Comparison of ENCODE assay signal across 9 cellular contexts in genomic region chr10:70052462-70053211, GRCh38. TPM values are rescaled to one million over a fixed set of nuclear protein-coding genes. Genes with fewer than 3 reads are reported as not detected.
A peak's percentile ranks its signal among the peaks of the same experiment; 100 is the strongest.
DNase-seq lines count a peak whose midpoint lies in the region; ATAC-seq, FAIRE-seq and TF ChIP-seq lines count a peak whose summit lies in the region.
"Had no signal": no experiment of that assay in that cellular context is flagged by ENCODE, and none has a peak within 500 bp of the region (broad histone marks: within the 10 kb centered on the region; RNA-seq: fewer than 3 reads in every experiment).

TSS of gene MACROH2A2 (plus strand) at chr10:70052846. CDS start at chr10:70075659, 22,813 bp downstream.

- no peaks in the 10 kb centered on the region for H3K9me2 ChIP-seq in hepatocyte (replicated peaks; ENCODE audit: insufficient read depth)

- no peak for ATAC-seq in GM12878
- ATAC-seq in GM19324 (IDR thresholded peaks at IDR 0.05; ENCODE audit: low FRiP score, unreplicated experiment) = no peak
- no peak for ATAC-seq in HG02642 (IDR thresholded peaks at IDR 0.05; ENCODE audit: poor library complexity, unreplicated experiment)

- H3K27ac Mint-ChIP-seq in activated CD4-positive, alpha-beta T cell treated with anti-CD3 and anti-CD28 coated beads, Interleukin-2, amount 10 ng/mL, durations not matched to agents 24 days and 14 days = no peak within 1 kb of the TSS

- H3K4me1 ChIP-seq in GM12878 (ENCODE audit: control insufficient read depth, insufficient read depth, low read length) (no peaks in the 10 kb centered on the region), hepatocyte (ENCODE audit: insufficient read depth) (peaks cover 16% of the 10 kb centered on the region)

- no peak within 1 kb of the TSS for H2AFZ ChIP-seq in GM12878 (ENCODE audit: control insufficient read depth, low read depth, low read length)
- H2AFZ ChIP-seq in hepatocyte = peak within 1 kb of the TSS; percentile 89

- no peak for FAIRE-seq in GM12878 (lab: Jason Lieb, UNC)

- no peak for TF ChIP-seq POLR2A in GM12878 (IDR thresholded peaks at IDR 0.05; ENCODE audit: low read depth, low read length)

- in situ Hi-C loops in GM12878 (cut with MboI) = no loop called here

- H3K79me2 ChIP-seq in GM12878 (ENCODE audit: control insufficient read depth, insufficient read depth, low read length) (no peaks in the 10 kb centered on the region), hepatocyte (peaks cover 41% of the 10 kb centered on the region)

- H3K4me3 Mint-ChIP-seq in activated CD4-positive, alpha-beta T cell treated with anti-CD3 and anti-CD28 coated beads, Interleukin-2, amount 10 ng/mL, durations not matched to agents 24 days and 14 days = peak within 1 kb of the TSS; percentile 84

- RAD21 ChIA-PET in GM12878 (lab: Charles Lee; ENCODE audit: unreplicated experiment) = no interaction called here

- H3K27ac ChIP-seq in GM12878 (ENCODE audit: control insufficient read depth, insufficient read depth) (no peak within 1 kb of the TSS), hepatocyte (peak within 1 kb of the TSS; percentile 93)

- peaks cover 57% of the 10 kb centered on the region for H3K27me3 Mint-ChIP-seq in activated CD4-positive, alpha-beta T cell treated with anti-CD3 and anti-CD28 coated beads, Interleukin-2, amount 10 ng/mL, durations not matched to agents 24 days and 14 days

- H3K9me3 Mint-ChIP-seq in activated CD4-positive, alpha-beta T cell treated with anti-CD3 and anti-CD28 coated beads, Interleukin-2, amount 10 ng/mL, durations not matched to agents 24 days and 14 days = no peaks in the 10 kb centered on the region

- TF ChIP-seq RAD21 in GM12878 (IDR thresholded peaks at IDR 0.05; ENCODE audit: insufficient read depth, low read depth, low read length) = no peak

- H3K9me3 ChIP-seq in GM12878 (replicated peaks; ENCODE audit: control insufficient read depth, insufficient read depth, low read length) (no peaks in the 10 kb centered on the region), hepatocyte (ENCODE audit: low read depth) (no peaks in the 10 kb centered on the region)

- TF ChIP-seq EP300 in GM12878 (IDR thresholded peaks at IDR 0.05; ENCODE audit: borderline replicate concordance in 1 of 2, control insufficient read depth in 1 of 2, low read depth in 2 of 2, low read length in 2 of 2) = no peak

- H3K36me3 ChIP-seq in GM12878 (ENCODE audit: control insufficient read depth in 2 of 2, insufficient read depth in 2 of 2, low read length in 1 of 2) = no peaks in the 10 kb centered on the region
- no peaks in the 10 kb centered on the region for H3K36me3 ChIP-seq in hepatocyte (replicated peaks; ENCODE audit: insufficient read depth, low read depth)

- H3K27me3 ChIP-seq in GM12878 (replicated peaks in 1 of 2; ENCODE audit: control insufficient read depth in 2 of 2, insufficient read depth in 2 of 2, low read length in 1 of 2) (peaks cover 9% of the 10 kb centered on the region in 2 experiments), hepatocyte (no peaks in the 10 kb centered on the region)

- no peaks in the 10 kb centered on the region for H3K36me3 Mint-ChIP-seq in activated CD4-positive, alpha-beta T cell treated with anti-CD3 and anti-CD28 coated beads, Interleukin-2, amount 10 ng/mL, durations not matched to agents 24 days and 14 days (ENCODE audit: low read depth)

- H3K4me3 ChIP-seq in GM12878 (no peak within 1 kb of the TSS), hepatocyte (peak within 1 kb of the TSS; percentile 94)

- TF ChIP-seq CTCF in GM12878 (IDR thresholded peaks at IDR 0.05 in 2 of 3, conservative IDR thresholded peaks at IDR 0.05 in 1 of 3; ENCODE audit: control insufficient read depth in 2 of 3, extremely low read depth in 1 of 3, insufficient read depth in 1 of 3, low read depth in 3 of 3, low read length in 3 of 3) (no peak), hepatocyte (IDR thresholded peaks at IDR 0.05; ENCODE audit: poor library complexity) (peak; percentile 39)

- POLR2A ChIA-PET in GM12878 (lab: Charles Lee) = no interaction called here

- H3K4me2 ChIP-seq in GM12878 (ENCODE audit: control insufficient read depth, insufficient read depth) (no peak within 1 kb of the TSS), hepatocyte (peak within 1 kb of the TSS; percentile 85)

- CTCF ChIA-PET in GM12878 (lab: Yijun Ruan, JAX) = no interaction called here

- SMC1A ChIA-PET in GM12878 (lab: Charles Lee; ENCODE audit: uncharacterized antibody, unreplicated experiment) = no interaction called here

- H4K20me1 ChIP-seq in GM12878 (ENCODE audit: control insufficient read depth, insufficient read depth) (no peaks in the 10 kb centered on the region), hepatocyte (ENCODE audit: insufficient read depth, poor library complexity, severe bottlenecking) (no peaks in the 10 kb centered on the region)

- WGBS in GM12878 (ENCODE audit: insufficient coverage, insufficient replicate concordance, low lambda C conversion rate, missing lambda C conversion rate) = 25% methylated on average over 58 of the region's 58 CpGs
- 1% methylated on average over 57 of the region's 58 CpGs for WGBS in hepatocyte (ENCODE audit: low lambda C conversion rate, missing lambda C conversion rate)

- H3K9ac ChIP-seq in GM12878 (ENCODE audit: control insufficient read depth, insufficient read depth, low read length) = no peak within 1 kb of the TSS

- peak; percentile 66 for DNase-seq in activated CD4-positive, alpha-beta T cell treated with anti-CD3 and anti-CD28 coated beads, Interleukin-2, amount 10 ng/mL, durations not matched to agents 24 days and 14 days
- DNase-seq in activated CD4-positive, alpha-beta T cell treated with anti-CD3 and anti-CD28 coated beads for 1 hour = no peak
- DNase-seq in NCI-H510A (lab: John Stamatoyannopoulos, UW) = peak; percentile 59
- no peak for DNase-seq in GM12878 (ENCODE audit: low read depth, low spot score)
- peak; percentile 85 for DNase-seq in hepatocyte (ENCODE audit: low spot score)
- DNase-seq in posterior vena cava (ENCODE audit: low spot score) = peak; percentile 85

- intact Hi-C loops in activated CD4-positive, alpha-beta T cell treated with anti-CD3 and anti-CD28 coated beads, Interleukin-2, amount 10 ng/mL, durations not matched to agents 24 days and 14 days (cut with micrococcal nuclease) = no loop called here
- intact Hi-C loops in GM12878 (cut with micrococcal nuclease; ENCODE audit: unreplicated experiment) (no loop called here), posterior vena cava (cut with DNase I) (no loop called here)

- BruUV-seq in GM12878 (replicated peaks; lab: Mats Ljungman, UMichigan) = no TSS peak

- H3K4me1 Mint-ChIP-seq in activated CD4-positive, alpha-beta T cell treated with anti-CD3 and anti-CD28 coated beads, Interleukin-2, amount 10 ng/mL, durations not matched to agents 24 days and 14 days = peaks cover 4% of the 10 kb centered on the region

TF ChIP-seq in GM12878, 131 proteins besides CTCF, POLR2A, EP300 and RAD21:
- TF ChIP-seq SUZ12 (IDR thresholded peaks at IDR 0.05; ENCODE audit: unreplicated experiment) (peak; percentile 40), E2F4 (IDR thresholded peaks at IDR 0.05; ENCODE audit: low read depth, low read length) (no peak)
TF ChIP-seq in GM12878: peak in this region for 1.

RNA-seq across cellular contexts. Expression of gene MACROH2A2, which starts in this region (rescaled TPM):
- 4.5 and 4.6 TPM in 2 replicates for total RNA-seq in activated CD4-positive, alpha-beta T cell treated with anti-CD3 and anti-CD28 coated beads, Interleukin-2, amount 10 ng/mL, durations not matched to agents 24 days and 14 days
- total RNA-seq in GM12878 (2013; cell fraction: nucleolus; rRNA removed) = not detected in 2 replicates
- total RNA-seq in GM12878 (2014; rRNA removed) (not detected in 2 replicates), GM12878 (2014; rRNA removed; fragmentation: Illumina TruSeq; extraction: Trizol) (not detected in 2 replicates), GM12878 (2021) (not detected in 2 replicates), hepatocyte (47.2 and 50.1 TPM in 2 replicates), posterior vena cava (1 to 10 TPM; 5.6 to 6.9 TPM)
- polyA plus RNA-seq in GM12878 (2011; ENCODE audit: low read depth) = 0.17 TPM
- polyA plus RNA-seq in GM12878 (2011; rRNA removed) (0.14 and 0.26 TPM in 2 replicates), GM12878 (2014; fragmentation: Illumina TruSeq; extraction: Trizol) (not detected in 2 replicates), GM12878 (2014; fragmentation: Nextera tagmentation; extraction: Ambion mirVana) (not detected), GM12878 (2014; rRNA removed) (not detected in 2 replicates), GM12878 (2016; fragmentation: Nextera tagmentation; extraction: Ambion mirVana) (under 1 TPM in 1 of 2 experiments, not detected in 1; 0.24 TPM), hepatocyte (45.7 and 52.2 TPM in 2 replicates)
- polyA plus RNA-seq in GM12878 (2011; cell fraction: cytosol; rRNA removed) = 0.27 and 0.32 TPM in 2 replicates
- 0.09 and 0.21 TPM in 2 replicates for polyA plus RNA-seq in GM12878 (2011; cell fraction: nucleus; rRNA removed)
- polyA plus RNA-seq in GM12878 (2012) = 0.18 and 0.20 TPM in 2 replicates
- polyA minus RNA-seq in GM12878 (2011; rRNA and poly(A)+ RNA removed) = 0.26 TPM in 1 of 2 replicates, not detected in the other
- not detected in 2 replicates for polyA minus RNA-seq in GM12878 (2011; cell fraction: cytosol; rRNA and poly(A)+ RNA removed)
- not detected in 2 replicates for polyA minus RNA-seq in GM12878 (2011; cell fraction: nucleus; rRNA and poly(A)+ RNA removed)
- total RNA-seq: lung microvascular endothelial cell had no signal

Comparison
In these comparisons a context has a peak if more than half of its experiments do, and no peak if none do; other contexts are left out.
1. RNA of gene MACROH2A2 (polyA plus RNA-seq): 45.7 to 52.2 TPM in hepatocyte; 0.09 to 0.32 TPM in GM12878; every median in the first group is over 10 times any median in the second.
2. DNase-seq: peak in activated CD4-positive, alpha-beta T cell treated with anti-CD3 and anti-CD28 coated beads, Interleukin-2, amount 10 ng/mL, durations not matched to agents 24 days and 14 days (single experiment), NCI-H510A (single experiment), hepatocyte (single experiment) and posterior vena cava (single experiment); none in activated CD4-positive, alpha-beta T cell treated with anti-CD3 and anti-CD28 coated beads for 1 hour (single experiment) and GM12878 (single experiment).